Comparison of ENCODE assay signal across 24 cellular contexts in genomic region chr7:139088268-139088667, GRCh38. TPM values are rescaled to one million over a fixed set of nuclear protein-coding genes. Genes with fewer than 3 reads are reported as not detected.
DNase-seq lines count a peak whose midpoint lies in the region; ATAC-seq and TF ChIP-seq lines count a peak whose summit lies in the region.
"Had no signal": no experiment of that assay in that cellular context is flagged by ENCODE, and none has a peak within 500 bp of the region (broad histone marks: within the 10 kb centered on the region; RNA-seq: fewer than 3 reads in every experiment).

No MANE protein-coding gene starts in this region.

- H3K27ac Mint-ChIP-seq in activated CD4-positive, alpha-beta T cell treated with anti-CD3 and anti-CD28 coated beads, Interleukin-2, amount 10 ng/mL, durations not matched to agents 7 days and 5 days, result peak overlapping the region; percentile 31
- peak overlapping the region; percentile 58 for H3K27ac Mint-ChIP-seq in CD8-positive, alpha-beta T cell
- peak overlapping the region; percentile 72 for H3K27ac Mint-ChIP-seq in activated T-helper 2 cell treated with anti-CD3 and anti-CD28 coated beads, Interferon-gamma antibody, Interleukin-2, Interleukin-4, amounts not matched to agents 10 μg/mL and 5 μg/mL and 100 μg/mL, durations not matched to agents 14 hours and 24 hours and 36 hours
- peak overlapping the region; percentile 81 to 83 for H3K27ac Mint-ChIP-seq in natural killer cell

- no peak overlapping the region for H3K4me3 ChIP-seq in CD8-positive, alpha-beta T cell (ENCODE audit: low read depth, low read length)
- H3K4me3 ChIP-seq: adrenal gland, GM12878, heart left ventricle, lung, mucosa of descending colon, sigmoid colon had no signal

- no peak overlapping the region for H3K27ac ChIP-seq in CD8-positive, alpha-beta T cell (ENCODE audit: low read depth, low read length)
- H3K27ac ChIP-seq: adrenal gland, heart left ventricle, sigmoid colon, VCaP had no signal

- peaks cover 86% of the 10 kb centered on the region for H3K4me1 ChIP-seq in CD8-positive, alpha-beta T cell (ENCODE audit: insufficient read depth, low read length)
- H3K4me1 ChIP-seq: sigmoid colon had no signal

- peaks cover 58% of the 10 kb centered on the region for H3K36me3 ChIP-seq in CD8-positive, alpha-beta T cell (ENCODE audit: insufficient read depth, low read length)

- H3K9me3 Mint-ChIP-seq in activated CD4-positive, alpha-beta T cell treated with anti-CD3 and anti-CD28 coated beads, Interleukin-2, amount 10 ng/mL, durations not matched to agents 7 days and 5 days, result peaks cover 9% of the 10 kb centered on the region
- H3K9me3 Mint-ChIP-seq in CD8-positive, alpha-beta T cell, result no peaks in the 10 kb centered on the region
- peaks cover 9% of the 10 kb centered on the region for H3K9me3 Mint-ChIP-seq in activated T-helper 2 cell treated with anti-CD3 and anti-CD28 coated beads, Interferon-gamma antibody, Interleukin-2, Interleukin-4, amounts not matched to agents 10 μg/mL and 5 μg/mL and 100 μg/mL, durations not matched to agents 14 hours and 24 hours and 36 hours
- H3K9me3 Mint-ChIP-seq in natural killer cell, result no peaks in the 10 kb centered on the region

- CTCF ChIA-PET in activated CD4-positive, alpha-beta T cell treated with anti-CD3 and anti-CD28 coated beads, Interleukin-2, amount 10 ng/mL, durations not matched to agents 7 days and 5 days (lab: Charles Lee), result interaction anchor here (0.8 to 6.7 kb wide), 3 partner anchors 13 to 30 kb away, joined by 3 to 38 read pairs (median 3); no protein-coding TSS in a partner anchor
- CTCF ChIA-PET in CD8-positive, alpha-beta T cell (lab: Charles Lee), result interaction anchor here (0.6 to 3.1 kb wide), 3 partner anchors 13 to 202 kb away, joined by 3 to 23 read pairs (median 3); no protein-coding TSS in a partner anchor

- no peaks in the 10 kb centered on the region for H3K27me3 Mint-ChIP-seq in activated CD4-positive, alpha-beta T cell treated with anti-CD3 and anti-CD28 coated beads, Interleukin-2, amount 10 ng/mL, durations not matched to agents 7 days and 5 days
- no peaks in the 10 kb centered on the region for H3K27me3 Mint-ChIP-seq in CD8-positive, alpha-beta T cell (ENCODE audit: low read depth)
- no peaks in the 10 kb centered on the region for H3K27me3 Mint-ChIP-seq in activated T-helper 2 cell treated with anti-CD3 and anti-CD28 coated beads, Interferon-gamma antibody, Interleukin-2, Interleukin-4, amounts not matched to agents 10 μg/mL and 5 μg/mL and 100 μg/mL, durations not matched to agents 14 hours and 24 hours and 36 hours (ENCODE audit: low read depth)
- H3K27me3 Mint-ChIP-seq in natural killer cell (ENCODE audit: low read depth in 2 of 2), result no peaks in the 10 kb centered on the region

- H3K4me3 Mint-ChIP-seq in activated CD4-positive, alpha-beta T cell treated with anti-CD3 and anti-CD28 coated beads, Interleukin-2, amount 10 ng/mL, durations not matched to agents 7 days and 5 days, result peak overlapping the region; percentile 8
- peak overlapping the region; percentile 29 for H3K4me3 Mint-ChIP-seq in CD8-positive, alpha-beta T cell
- H3K4me3 Mint-ChIP-seq in activated T-helper 2 cell treated with anti-CD3 and anti-CD28 coated beads, Interferon-gamma antibody, Interleukin-2, Interleukin-4, amounts not matched to agents 10 μg/mL and 5 μg/mL and 100 μg/mL, durations not matched to agents 14 hours and 24 hours and 36 hours (ENCODE audit: low read depth), result no peak overlapping the region
- H3K4me3 Mint-ChIP-seq in natural killer cell, result peak overlapping the region; percentile 50
- H3K4me3 Mint-ChIP-seq: activated T-cell treated with anti-CD3 and anti-CD28 coated beads, Interleukin-2, amount 50 U/mL, for 4 hours had no signal

- peaks cover 89% of the 10 kb centered on the region for H3K4me1 Mint-ChIP-seq in activated CD4-positive, alpha-beta T cell treated with anti-CD3 and anti-CD28 coated beads, Interleukin-2, amount 10 ng/mL, durations not matched to agents 7 days and 5 days
- peaks cover 86% of the 10 kb centered on the region for H3K4me1 Mint-ChIP-seq in CD8-positive, alpha-beta T cell (ENCODE audit: low read depth)
- peaks cover 72% of the 10 kb centered on the region for H3K4me1 Mint-ChIP-seq in activated T-helper 2 cell treated with anti-CD3 and anti-CD28 coated beads, Interferon-gamma antibody, Interleukin-2, Interleukin-4, amounts not matched to agents 10 μg/mL and 5 μg/mL and 100 μg/mL, durations not matched to agents 14 hours and 24 hours and 36 hours (ENCODE audit: low read depth)
- H3K4me1 Mint-ChIP-seq in natural killer cell, result peaks cover 80 to 81% of the 10 kb centered on the region in 2 donors

- TF ChIP-seq CTCF in CD8-positive, alpha-beta T cell (IDR thresholded peaks at IDR 0.05), result no peak
- TF ChIP-seq CTCF in natural killer cell (IDR thresholded peaks at IDR 0.05), result no peak

- ATAC-seq in CD8-positive, alpha-beta T cell, result no peak
- no peak for ATAC-seq in natural killer cell
- ATAC-seq in HG02678 (IDR thresholded peaks at IDR 0.05; ENCODE audit: unreplicated experiment), result no peak
- ATAC-seq in HG02798 (IDR thresholded peaks at IDR 0.05; ENCODE audit: poor library complexity, unreplicated experiment), result no peak
- ATAC-seq: activated T-cell treated with anti-CD3 and anti-CD28 coated beads, Interleukin-2, amount 50 U/mL, for 4 hours; GM12878; heart left ventricle; mucosa of descending colon had no signal

- H3K36me3 Mint-ChIP-seq in activated CD4-positive, alpha-beta T cell treated with anti-CD3 and anti-CD28 coated beads, Interleukin-2, amount 10 ng/mL, durations not matched to agents 7 days and 5 days (ENCODE audit: low read depth), result peaks cover 89% of the 10 kb centered on the region
- peaks cover 79% of the 10 kb centered on the region for H3K36me3 Mint-ChIP-seq in CD8-positive, alpha-beta T cell
- peaks cover 91% of the 10 kb centered on the region for H3K36me3 Mint-ChIP-seq in activated T-helper 2 cell treated with anti-CD3 and anti-CD28 coated beads, Interferon-gamma antibody, Interleukin-2, Interleukin-4, amounts not matched to agents 10 μg/mL and 5 μg/mL and 100 μg/mL, durations not matched to agents 14 hours and 24 hours and 36 hours (ENCODE audit: low read depth)
- H3K36me3 Mint-ChIP-seq in natural killer cell, result peaks cover 22% of the 10 kb centered on the region

- H3K9me3 ChIP-seq in CD8-positive, alpha-beta T cell (ENCODE audit: low read length), result no peaks in the 10 kb centered on the region
- H3K9me3 ChIP-seq: adrenal gland, heart left ventricle, mucosa of descending colon, sigmoid colon had no signal

- H3K27me3 ChIP-seq in CD8-positive, alpha-beta T cell (ENCODE audit: insufficient read depth, low read length), result no peaks in the 10 kb centered on the region
- H3K27me3 ChIP-seq: adrenal gland, heart left ventricle, sigmoid colon had no signal

- intact Hi-C loops in CD8-positive, alpha-beta T cell (cut with DNase I, micrococcal nuclease), result loop anchor here in 1 of 2 experiments (10.0 kb wide), 1 partner anchor 1087 kb away; the partner anchor contains the start of gene KDM7A
- intact Hi-C loops in activated T-helper 2 cell treated with anti-CD3 and anti-CD28 coated beads, Interferon-gamma antibody, Interleukin-2, Interleukin-4, amounts not matched to agents 10 μg/mL and 5 μg/mL and 100 μg/mL, durations not matched to agents 14 hours and 24 hours and 36 hours (cut with micrococcal nuclease), result no loop called here
- intact Hi-C loops in natural killer cell (cut with micrococcal nuclease), result no loop called here

- DNase-seq in activated CD4-positive, alpha-beta T cell treated with anti-CD3 and anti-CD28 coated beads, Interleukin-2, amount 10 ng/mL, durations not matched to agents 7 days and 5 days, result no peak
- no peak for DNase-seq in activated CD4-positive, alpha-beta T cell treated with anti-CD3 and anti-CD28 coated beads for 48 hours
- DNase-seq in CD8-positive, alpha-beta T cell, result no peak
- DNase-seq in activated T-helper 2 cell treated with anti-CD3 and anti-CD28 coated beads, Interferon-gamma antibody, Interleukin-2, Interleukin-4, amounts not matched to agents 10 μg/mL and 5 μg/mL and 100 μg/mL, durations not matched to agents 14 hours and 24 hours and 36 hours (ENCODE audit: low spot score), result no peak
- DNase-seq in natural killer cell (no peak), EL (no peak)
- DNase-seq: activated CD4-positive, alpha-beta T cell treated with anti-CD3 and anti-CD28 coated beads, Interleukin-2, amount 50 U/mL, for 48 hours; activated T-cell treated with anti-CD3 and anti-CD28 coated beads, Interleukin-2, amount 50 U/mL, for 4 hours; adrenal gland; effector CD8-positive, alpha-beta T cell; foreskin fibroblast; heart left ventricle; Karpas-422; mucosa of descending colon; NCI-H1694; NCI-H526; sigmoid colon; stimulated activated CD4-positive, alpha-beta T cell treated with anti-CD3 and anti-CD28 coated beads, Interleukin-15, amount 100 ng/mL, for 24 hours; substantia nigra had no signal

- POLR2A ChIA-PET in activated CD4-positive, alpha-beta T cell treated with anti-CD3 and anti-CD28 coated beads, Interleukin-2, amount 10 ng/mL, durations not matched to agents 7 days and 5 days (lab: Charles Lee), result interaction anchor here (0.6 kb wide), 1 partner anchor 59 kb away, joined by 5 read pairs; no protein-coding TSS in a partner anchor
- POLR2A ChIA-PET in CD8-positive, alpha-beta T cell (lab: Charles Lee), result interaction anchor here (0.6 to 3.5 kb wide), 7 partner anchors 8 to 47 kb away, joined by 3 to 20 read pairs (median 3); no protein-coding TSS in a partner anchor

RNA-seq across cellular contexts. Expression of gene ZC3HAV1, which starts 21.3 kb away (rescaled TPM):
- total RNA-seq in activated CD4-positive, alpha-beta T cell treated with anti-CD3 and anti-CD28 coated beads, Interleukin-2, amount 10 ng/mL, durations not matched to agents 7 days and 5 days, result 100 to 1,000 TPM; 124 to 129 TPM
- 100 to 1,000 TPM; 194 to 198 TPM for total RNA-seq in CD8-positive, alpha-beta T cell
- total RNA-seq in activated T-helper 2 cell treated with anti-CD3 and anti-CD28 coated beads, Interferon-gamma antibody, Interleukin-2, Interleukin-4, amounts not matched to agents 10 μg/mL and 5 μg/mL and 100 μg/mL, durations not matched to agents 14 hours and 24 hours and 36 hours, result 76.0 and 77.1 TPM in 2 replicates
- total RNA-seq in natural killer cell, result 100 to 1,000 TPM; 129 to 153 (median 137) TPM

RNA-seq across cellular contexts. Expression of gene ZC3HAV1L, which starts 52.4 kb away (rescaled TPM):
- 10 to 100 TPM; 14.9 to 16.5 TPM for total RNA-seq in activated CD4-positive, alpha-beta T cell treated with anti-CD3 and anti-CD28 coated beads, Interleukin-2, amount 10 ng/mL, durations not matched to agents 7 days and 5 days
- under 1 TPM; 0.16 to 0.44 TPM for total RNA-seq in CD8-positive, alpha-beta T cell
- 38.2 and 39.4 TPM in 2 replicates for total RNA-seq in activated T-helper 2 cell treated with anti-CD3 and anti-CD28 coated beads, Interferon-gamma antibody, Interleukin-2, Interleukin-4, amounts not matched to agents 10 μg/mL and 5 μg/mL and 100 μg/mL, durations not matched to agents 14 hours and 24 hours and 36 hours
- total RNA-seq in natural killer cell, result 1 to 10 TPM in 2 of 3 donors, under 1 TPM in 1; 0.75 to 2.3 (median 1.1) TPM

Comparison
In these comparisons a context has a peak if more than half of its experiments do, and no peak if none do; other contexts are left out.
1. H3K27ac Mint-ChIP-seq: peak in every context shown above with its lines; median percentile 82 in natural killer cell; 72 in activated T-helper 2 cell treated with anti-CD3 and anti-CD28 coated beads, Interferon-gamma antibody, Interleukin-2, Interleukin-4, amounts not matched to agents 10 μg/mL and 5 μg/mL and 100 μg/mL, durations not matched to agents 14 hours and 24 hours and 36 hours; 58 in CD8-positive, alpha-beta T cell; 31 in activated CD4-positive, alpha-beta T cell treated with anti-CD3 and anti-CD28 coated beads, Interleukin-2, amount 10 ng/mL, durations not matched to agents 7 days and 5 days.
2. RNA of gene ZC3HAV1L, which starts 52.4 kb away (total RNA-seq): 38.2 to 39.4 TPM in activated T-helper 2 cell treated with anti-CD3 and anti-CD28 coated beads, Interferon-gamma antibody, Interleukin-2, Interleukin-4, amounts not matched to agents 10 μg/mL and 5 μg/mL and 100 μg/mL, durations not matched to agents 14 hours and 24 hours and 36 hours and 14.9 to 16.5 TPM in activated CD4-positive, alpha-beta T cell treated with anti-CD3 and anti-CD28 coated beads, Interleukin-2, amount 10 ng/mL, durations not matched to agents 7 days and 5 days; 0.75 to 2.3 TPM in natural killer cell and 0.16 to 0.44 TPM in CD8-positive, alpha-beta T cell; every median in the first group is over 4 times any median in the second.